ENCODE assay signal across 21 cellular contexts in the genomic region with DNA sequence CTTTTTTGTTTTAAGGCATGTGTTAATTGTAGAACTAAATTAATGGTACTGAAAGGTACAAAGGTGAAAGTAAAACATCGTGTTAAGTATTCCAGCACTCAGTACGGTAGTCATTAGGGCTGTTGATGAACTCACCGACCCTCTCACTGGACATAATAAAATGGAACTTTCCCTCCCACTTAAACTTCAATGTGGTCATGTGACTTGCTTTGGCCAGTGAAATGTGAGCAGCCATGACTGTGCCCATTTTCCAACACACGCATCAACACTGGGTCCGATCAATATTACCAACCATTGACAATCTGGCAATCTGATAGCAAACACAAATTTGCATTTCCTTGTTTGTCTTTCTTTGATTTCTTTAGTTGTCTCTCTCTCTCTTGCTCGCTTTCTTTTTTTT.
DNase-seq lines count a peak whose midpoint lies in the region; ATAC-seq, FAIRE-seq and TF ChIP-seq lines count a peak whose summit lies in the region.
"Had no signal": no experiment of that assay in that cellular context is flagged by ENCODE, and none has a peak within 500 bp of the region (broad histone marks: within the 10 kb centered on the region; RNA-seq: fewer than 3 reads in every experiment).

No MANE protein-coding gene starts in this region.

- WGBS in H1 (ENCODE audit: extremely low coverage in 1 of 2, insufficient coverage in 1 of 2, insufficient read length in 1 of 2, insufficient replicate concordance in 2 of 2, low coverage in 1 of 2, low lambda C conversion rate in 2 of 2, missing lambda C conversion rate in 1 of 2), 2 experiments, result 88% methylated on average over 6 of the region's 6 CpGs; no CpG with 5 or more reads in 1 of the 2 experiments

- no peak for TF ChIP-seq EP300 in H1 (IDR thresholded peaks at IDR 0.05; ENCODE audit: borderline replicate concordance in 1 of 2, low read depth in 2 of 2, low read length in 2 of 2)

- no peak overlapping the region for H3K23ac ChIP-seq in H1 (ENCODE audit: insufficient read length)

- no peak overlapping the region for H3K27ac Mint-ChIP-seq in WTC11
- H3K27ac Mint-ChIP-seq: CD4-positive, alpha-beta T cell; HFFc6; IgD-negative memory B cell had no signal

- H4K20me1 ChIP-seq in H1 (replicated peaks in 1 of 2; ENCODE audit: control insufficient read depth in 1 of 2, insufficient read depth in 2 of 2, low read length in 2 of 2), result no peaks in the 10 kb centered on the region

- H3K79me2 ChIP-seq in H1 (ENCODE audit: control insufficient read depth in 1 of 2, insufficient read depth in 2 of 2, low read length in 2 of 2), result no peaks in the 10 kb centered on the region

- H2AK5ac ChIP-seq in H1 (ENCODE audit: low read depth, low read length), result no peak overlapping the region

- intact Hi-C loops in colonic mucosa (cut with DNase I), result no loop called here

- peaks cover 7% of the 10 kb centered on the region for H3K27me3 Mint-ChIP-seq in WTC11 (ENCODE audit: low read depth)
- H3K27me3 Mint-ChIP-seq: CD4-positive, alpha-beta T cell had no signal

- no peaks in the 10 kb centered on the region for H3K79me1 ChIP-seq in H1 (ENCODE audit: low read depth, low read length)

- no peak overlapping the region for H4K5ac ChIP-seq in H1 (ENCODE audit: insufficient read length, low read depth, low read length)

- no peak overlapping the region for H3K9ac ChIP-seq in H1 (replicated peaks in 1 of 4; ENCODE audit: extremely low read depth in 1 of 4, low read depth in 3 of 4, low read length in 3 of 4)
- H3K9ac ChIP-seq in colonic mucosa (ENCODE audit: low read depth in 2 of 2, low read length in 2 of 2), result no peak overlapping the region
- H3K9ac ChIP-seq: GM23248 had no signal

- H4K8ac ChIP-seq in H1 (ENCODE audit: extremely low read depth, insufficient read depth, low read length), result no peak overlapping the region

- no peak overlapping the region for H3K18ac ChIP-seq in H1 (ENCODE audit: extremely low read depth, low read length)

- no peak overlapping the region for H3K4me3 Mint-ChIP-seq in WTC11
- H3K4me3 Mint-ChIP-seq: CD4-positive, alpha-beta T cell; HFFc6; IgD-negative memory B cell had no signal

- POLR2A ChIA-PET in WTC11 (lab: Charles Lee) (no interaction called here), H1 (lab: Charles Lee; ENCODE audit: partially characterized antibody) (no interaction called here)

- H2BK20ac ChIP-seq in H1 (ENCODE audit: low read length), result no peak overlapping the region

- no peak overlapping the region for H3K56ac ChIP-seq in H1 (replicated peaks; ENCODE audit: insufficient read length, low read depth, low read length)

- ATAC-seq in WTC11, result no peak
- ATAC-seq: A549 had no signal

- H3K14ac ChIP-seq in H1 (ENCODE audit: insufficient read length), result no peak overlapping the region

- CTCF ChIA-PET in WTC11 (lab: Charles Lee) (no interaction called here), H1 (lab: Charles Lee; ENCODE audit: partially characterized antibody) (interaction anchor here (0.6 to 1.1 kb wide), 2 partner anchors 44 to 299 kb away, joined by 3 to 4 read pairs; no protein-coding TSS in a partner anchor)

- H2BK5ac ChIP-seq in H1 (ENCODE audit: low read depth, low read length), result no peak overlapping the region

- H4K91ac ChIP-seq in H1 (replicated peaks; ENCODE audit: insufficient read length, low read length), result no peak overlapping the region

- no peaks in the 10 kb centered on the region for H3K4me1 ChIP-seq in H1 (replicated peaks in 1 of 4; ENCODE audit: control insufficient read depth in 3 of 4, insufficient read depth in 4 of 4, low read length in 3 of 4)
- no peaks in the 10 kb centered on the region for H3K4me1 ChIP-seq in colonic mucosa

- FAIRE-seq in H1 (lab: Jason Lieb, UNC), result peak; percentile 7
- FAIRE-seq: A549, GM12892, GM18507, H54 had no signal

- H3K36me3 Mint-ChIP-seq in WTC11, result no peaks in the 10 kb centered on the region

- peaks cover 5% of the 10 kb centered on the region for H3K9me3 Mint-ChIP-seq in WTC11
- H3K9me3 Mint-ChIP-seq: CD4-positive, alpha-beta T cell; HFFc6; IgD-negative memory B cell had no signal

- no peak for TF ChIP-seq RAD21 in H1 (IDR thresholded peaks at IDR 0.05 in 1 of 2, conservative IDR thresholded peaks at IDR 0.05 in 1 of 2; ENCODE audit: low read depth in 2 of 2, low read length in 2 of 2)

- TF ChIP-seq CTCF in WTC11 (IDR thresholded peaks at IDR 0.05) (no peak), H1 (IDR thresholded peaks at IDR 0.05; ENCODE audit: control extremely low read depth in 1 of 3, insufficient read depth in 1 of 3, low read depth in 1 of 3, low read length in 3 of 3) (no peak), colonic mucosa (IDR thresholded peaks at IDR 0.05) (no peak)

- H2BK15ac ChIP-seq in H1 (ENCODE audit: low read length), result no peak overlapping the region

- H3K36me3 ChIP-seq in H1 (ENCODE audit: control insufficient read depth in 2 of 4, insufficient read depth in 4 of 4, low read length in 3 of 4) (no peaks in the 10 kb centered on the region), colonic mucosa (no peaks in the 10 kb centered on the region)

- H3K4ac ChIP-seq in H1 (replicated peaks; ENCODE audit: insufficient read length, low read depth, low read length), result no peak overlapping the region

- H2BK120ac ChIP-seq in H1 (replicated peaks; ENCODE audit: low read depth, low read length), result no peak overlapping the region

- H2BK12ac ChIP-seq in H1 (ENCODE audit: low read depth, low read length), result no peak overlapping the region

- peaks cover 6% of the 10 kb centered on the region for H3K4me1 Mint-ChIP-seq in WTC11
- H3K4me1 Mint-ChIP-seq: IgD-negative memory B cell had no signal

- no peak for DNase-seq in WTC11 (ENCODE audit: low spot score)
- DNase-seq in H1 (ENCODE audit: low read depth in 1 of 2, low spot score in 2 of 2), result no peak
- peak; percentile 22 for DNase-seq in mucosa of gallbladder (ENCODE audit: low spot score)
- DNase-seq in colonic mucosa, result no peak
- no peak for DNase-seq in NCI-H2196 (lab: John Stamatoyannopoulos, UW; ENCODE audit: unreplicated experiment)
- no peak for DNase-seq in NCI-H446 (lab: John Stamatoyannopoulos, UW)
- DNase-seq: AML-193; CD4-positive, alpha-beta T cell; DMS153; DMS79; GDM1; GM23248; HCEC 1CT; HFFc6 had no signal

- H3K27ac ChIP-seq in H1 (ENCODE audit: low read depth, low read length), result no peak overlapping the region
- H3K27ac ChIP-seq in colonic mucosa, result no peak overlapping the region
- H3K27ac ChIP-seq: A549, C4-2B, GM23248, HL-60 had no signal

- H3K9me3 ChIP-seq in H1 (ENCODE audit: insufficient read depth in 2 of 2, low read depth in 1 of 2, low read length in 1 of 2), result no peaks in the 10 kb centered on the region
- no peaks in the 10 kb centered on the region for H3K9me3 ChIP-seq in colonic mucosa
- H3K9me3 ChIP-seq: A549 had no signal

- no peak overlapping the region for H3K4me2 ChIP-seq in H1 (ENCODE audit: insufficient read depth in 1 of 2, low read depth in 2 of 2, low read length in 2 of 2)
- H3K4me2 ChIP-seq: A549 had no signal

- H3K4me3 ChIP-seq in H1 (ENCODE audit: extremely low read depth in 1 of 4, insufficient read depth in 2 of 4, low read depth in 3 of 4, low read length in 4 of 4), result no peak overlapping the region
- no peak overlapping the region for H3K4me3 ChIP-seq in colonic mucosa
- H3K4me3 ChIP-seq: A549, GM23248 had no signal

- no peaks in the 10 kb centered on the region for H3K27me3 ChIP-seq in H1 (replicated peaks in 1 of 4; ENCODE audit: control insufficient read depth in 3 of 4, extremely low read depth in 1 of 4, insufficient read depth in 3 of 4, low read length in 3 of 4)
- no peaks in the 10 kb centered on the region for H3K27me3 ChIP-seq in colonic mucosa

- H2AFZ ChIP-seq in H1 (ENCODE audit: low read length), result no peak overlapping the region
- H2AFZ ChIP-seq: GM23248 had no signal

- no peaks in the 10 kb centered on the region for H3K23me2 ChIP-seq in H1 (ENCODE audit: low read depth, low read length)

- no peak for TF ChIP-seq POLR2A in H1 (IDR thresholded peaks at IDR 0.05; ENCODE audit: control extremely low read depth in 1 of 2, low read depth in 2 of 2, low read length in 2 of 2)

TF ChIP-seq in WTC11, 78 proteins besides CTCF, POLR2A, EP300 and RAD21 (continues in another document):
- TF ChIP-seq, protein P1, sequence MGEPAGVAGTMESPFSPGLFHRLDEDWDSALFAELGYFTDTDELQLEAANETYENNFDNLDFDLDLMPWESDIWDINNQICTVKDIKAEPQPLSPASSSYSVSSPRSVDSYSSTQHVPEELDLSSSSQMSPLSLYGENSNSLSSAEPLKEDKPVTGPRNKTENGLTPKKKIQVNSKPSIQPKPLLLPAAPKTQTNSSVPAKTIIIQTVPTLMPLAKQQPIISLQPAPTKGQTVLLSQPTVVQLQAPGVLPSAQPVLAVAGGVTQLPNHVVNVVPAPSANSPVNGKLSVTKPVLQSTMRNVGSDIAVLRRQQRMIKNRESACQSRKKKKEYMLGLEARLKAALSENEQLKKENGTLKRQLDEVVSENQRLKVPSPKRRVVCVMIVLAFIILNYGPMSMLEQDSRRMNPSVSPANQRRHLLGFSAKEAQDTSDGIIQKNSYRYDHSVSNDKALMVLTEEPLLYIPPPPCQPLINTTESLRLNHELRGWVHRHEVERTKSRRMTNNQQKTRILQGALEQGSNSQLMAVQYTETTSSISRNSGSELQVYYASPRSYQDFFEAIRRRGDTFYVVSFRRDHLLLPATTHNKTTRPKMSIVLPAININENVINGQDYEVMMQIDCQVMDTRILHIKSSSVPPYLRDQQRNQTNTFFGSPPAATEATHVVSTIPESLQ (CRISPR knock-in tag; IDR thresholded peaks at IDR 0.05), result no peak

TF ChIP-seq in H1, 55 proteins besides CTCF, POLR2A, EP300 and RAD21:
- TF ChIP-seq SP4 (IDR thresholded peaks at IDR 0.05; ENCODE audit: low read length) (no peak), HDAC6 (IDR thresholded peaks at IDR 0.05; ENCODE audit: low read depth, low read length) (no peak), JUND (IDR thresholded peaks at IDR 0.05; ENCODE audit: low read length) (no peak), ASH2L (IDR thresholded peaks at IDR 0.05; ENCODE audit: low read length) (no peak), TAF1 (IDR thresholded peaks at IDR 0.05; ENCODE audit: low read depth, low read length) (no peak)
